Comparison of ENCODE assay signal across 8 cellular contexts in genomic region chr1:34742667-34743270, GRCh38. TPM values are rescaled to one million over a fixed set of nuclear protein-coding genes. Genes with fewer than 3 reads are reported as not detected.
A peak's percentile ranks its signal among the peaks of the same experiment; 100 is the strongest.
DNase-seq lines count a peak whose midpoint lies in the region; ATAC-seq, FAIRE-seq and TF ChIP-seq lines count a peak whose summit lies in the region.

No MANE protein-coding gene starts in this region.

- no peak overlapping the region for H4K8ac ChIP-seq in neuronal stem cell (ENCODE audit: low read depth, low read length)

- H3K18ac ChIP-seq in neuronal stem cell (ENCODE audit: low read length): no peak overlapping the region

- peak; percentile 69 for ATAC-seq in GM18868 (IDR thresholded peaks at IDR 0.05; ENCODE audit: unreplicated experiment)
- ATAC-seq in stimulated activated naive CD8-positive, alpha-beta T cell treated with anti-CD3 and anti-CD28 coated beads, Interleukin-15, amount 100 ng/mL, for 72 hours: peak; percentile 91

- no peak for FAIRE-seq in RCC 7860 (lab: Jason Lieb, UNC)

- H3K4me1 ChIP-seq in A673 (ENCODE audit: insufficient read depth, low read length, poor library complexity, severe bottlenecking) (no peaks in the 10 kb centered on the region), neuronal stem cell (ENCODE audit: control insufficient read depth in 2 of 2, insufficient read depth in 1 of 2, low read depth in 1 of 2, low read length in 2 of 2) (peaks cover 0 to 10% of the 10 kb centered on the region in 2 donors)

- H3K27ac Mint-ChIP-seq in stimulated activated naive CD8-positive, alpha-beta T cell treated with anti-CD3 and anti-CD28 coated beads, Interleukin-15, amount 100 ng/mL, for 72 hours: no peak overlapping the region

- no peak overlapping the region for H2BK12ac ChIP-seq in neuronal stem cell (ENCODE audit: low read length)

- no peak overlapping the region for H3K4me3 ChIP-seq in A673 (ENCODE audit: low read depth, low read length, poor library complexity, severe bottlenecking)
- no peak overlapping the region for H3K4me3 ChIP-seq in fibroblast of pulmonary artery (replicated peaks; ENCODE audit: low read depth, low read length)
- H3K4me3 ChIP-seq in neuronal stem cell (ENCODE audit: low read length in 2 of 2): no peak overlapping the region

- no peak overlapping the region for H3K14ac ChIP-seq in neuronal stem cell (ENCODE audit: low read length)

- DNase-seq in A673 (ENCODE audit: low spot score): peak; percentile 78
- DNase-seq in KG1 (lab: John Stamatoyannopoulos, UW): peak; percentile 53
- peak; percentile 32 for DNase-seq in RCC 7860 (ENCODE audit: low spot score)
- DNase-seq in activated T-helper 1 cell treated with Interleukin-2 at 50 U/mL for 16 hours (ENCODE audit: low read depth): peak; percentile 64
- DNase-seq in fibroblast of pulmonary artery (ENCODE audit: low read depth): peak; percentile 66
- DNase-seq in neuronal stem cell (ENCODE audit: low spot score): peak; percentile 71
- DNase-seq in stimulated activated naive CD8-positive, alpha-beta T cell treated with anti-CD3 and anti-CD28 coated beads, Interleukin-15, amount 100 ng/mL, for 72 hours: peak; percentile 74 to 79

- H3K27me3 ChIP-seq in A673 (replicated peaks; ENCODE audit: insufficient read depth, low read depth, low read length, poor library complexity): no peaks in the 10 kb centered on the region
- peaks cover 0 to 21% (median 0%) of the 10 kb centered on the region in 3 experiments for H3K27me3 ChIP-seq in neuronal stem cell (ENCODE audit: control insufficient read depth in 3 of 3, insufficient read depth in 3 of 3, low read depth in 1 of 3, low read length in 3 of 3)

- no peak overlapping the region for H2AK5ac ChIP-seq in neuronal stem cell (ENCODE audit: low read depth, low read length)

- peaks cover 7% of the 10 kb centered on the region for H3K4me1 Mint-ChIP-seq in stimulated activated naive CD8-positive, alpha-beta T cell treated with anti-CD3 and anti-CD28 coated beads, Interleukin-15, amount 100 ng/mL, for 72 hours

- H2BK15ac ChIP-seq in neuronal stem cell (ENCODE audit: low read length): no peak overlapping the region

- intact Hi-C loops in A673 (cut with micrococcal nuclease; ENCODE audit: unreplicated experiment): loop anchor here (2.0 to 5.0 kb wide), 2 partner anchors 282 to 1110 kb away; no protein-coding TSS in a partner anchor

- H3K23ac ChIP-seq in neuronal stem cell (ENCODE audit: low read depth, low read length, poor library complexity): no peak overlapping the region

- CTCF ChIA-PET in A673 (lab: Charles Lee): interaction anchor here (0.6 to 2.0 kb wide), 6 partner anchors 10 to 1110 kb away, joined by 3 to 10 read pairs (median 4); no protein-coding TSS in a partner anchor

- no peak overlapping the region for H4K91ac ChIP-seq in neuronal stem cell (ENCODE audit: low read depth, low read length, poor library complexity)

- H3K4ac ChIP-seq in neuronal stem cell (ENCODE audit: low read length): no peak overlapping the region

- H3K79me1 ChIP-seq in neuronal stem cell (ENCODE audit: low read depth, low read length): no peaks in the 10 kb centered on the region

- no peak overlapping the region for H3K4me3 Mint-ChIP-seq in stimulated activated naive CD8-positive, alpha-beta T cell treated with anti-CD3 and anti-CD28 coated beads, Interleukin-15, amount 100 ng/mL, for 72 hours

- peaks cover 19% of the 10 kb centered on the region for H3K27me3 Mint-ChIP-seq in stimulated activated naive CD8-positive, alpha-beta T cell treated with anti-CD3 and anti-CD28 coated beads, Interleukin-15, amount 100 ng/mL, for 72 hours

- H2BK120ac ChIP-seq in neuronal stem cell (ENCODE audit: low read depth, low read length): no peak overlapping the region

- no peak overlapping the region for H3K4me2 ChIP-seq in neuronal stem cell (ENCODE audit: insufficient read depth, low read length, poor library complexity, severe bottlenecking)

- TF ChIP-seq CTCF in A673 (conservative IDR thresholded peaks at IDR 0.05; ENCODE audit: low read depth, low read length) (peak; percentile 96), fibroblast of pulmonary artery (IDR thresholded peaks at IDR 0.05; ENCODE audit: low read length, missing control alignments) (peak; percentile 87)

- H3K9me3 Mint-ChIP-seq in stimulated activated naive CD8-positive, alpha-beta T cell treated with anti-CD3 and anti-CD28 coated beads, Interleukin-15, amount 100 ng/mL, for 72 hours: no peaks in the 10 kb centered on the region

- H3K9me3 ChIP-seq in A673 (ENCODE audit: low read depth, low read length, poor library complexity, severe bottlenecking) (no peaks in the 10 kb centered on the region), neuronal stem cell (replicated peaks in 1 of 2; ENCODE audit: control insufficient read depth in 2 of 2, insufficient read depth in 1 of 2, low read depth in 1 of 2, low read length in 2 of 2) (no peaks in the 10 kb centered on the region)

- no peaks in the 10 kb centered on the region for H3K36me3 ChIP-seq in A673 (ENCODE audit: insufficient read depth, low read length, poor library complexity, severe bottlenecking)
- H3K36me3 ChIP-seq in neuronal stem cell (replicated peaks in 1 of 2; ENCODE audit: control insufficient read depth in 2 of 2, insufficient read depth in 2 of 2, low read length in 2 of 2): no peaks in the 10 kb centered on the region

- POLR2A ChIA-PET in A673 (lab: Charles Lee; ENCODE audit: low non-redundant PET): no interaction called here

- H2BK5ac ChIP-seq in neuronal stem cell (ENCODE audit: low read length): no peak overlapping the region

- H3K27ac ChIP-seq in A673 (ENCODE audit: low read depth, low read length, poor library complexity, severe bottlenecking) (no peak overlapping the region), neuronal stem cell (replicated peaks; ENCODE audit: low read length) (no peak overlapping the region)

- no CpG with 5 or more reads among the region's 16 CpGs for WGBS in neuronal stem cell (ENCODE audit: extremely low coverage in 2 of 2, insufficient read length in 2 of 2, insufficient replicate concordance in 1 of 2), 2 donors

- no TSS peak for BruUV-seq in A673 (replicated peaks; lab: Mats Ljungman, UMichigan)

- no peak overlapping the region for H3K9ac ChIP-seq in neuronal stem cell (ENCODE audit: low read depth, low read length, poor library complexity)

- no peak overlapping the region for H2AFZ ChIP-seq in neuronal stem cell (ENCODE audit: low read length)

RNA-seq across cellular contexts. Expression of gene GJB5, which starts 12.1 kb away (rescaled TPM):
- not detected in 2 replicates for total RNA-seq in A673 (2021)
- 0.03 TPM for polyA plus RNA-seq in neuronal stem cell (2013, experiment 1 of 2)
- polyA plus RNA-seq in neuronal stem cell (2013, experiment 2 of 2): 0.07 TPM

RNA-seq across cellular contexts. Expression of gene GJB4, which starts 16.8 kb away (rescaled TPM):
- total RNA-seq in A673 (2021): not detected in 2 replicates
- not detected for polyA plus RNA-seq in neuronal stem cell (2013, experiment 1 of 2)
- not detected for polyA plus RNA-seq in neuronal stem cell (2013, experiment 2 of 2)

RNA-seq across cellular contexts. Expression of gene GJB3, which starts 38.2 kb away (rescaled TPM):
- total RNA-seq in A673 (2021): not detected in 2 replicates
- not detected for polyA plus RNA-seq in neuronal stem cell (2013, experiment 1 of 2)
- polyA plus RNA-seq in neuronal stem cell (2013, experiment 2 of 2): not detected

RNA-seq across cellular contexts. Expression of gene GJA4, which starts 50.0 kb away (rescaled TPM):
- total RNA-seq in A673 (2021): not detected in 2 replicates
- polyA plus RNA-seq in neuronal stem cell (2013, experiment 1 of 2): 0.01 TPM
- not detected for polyA plus RNA-seq in neuronal stem cell (2013, experiment 2 of 2)
